ENCODE assay signal across 8 cellular contexts in the genomic region with DNA sequence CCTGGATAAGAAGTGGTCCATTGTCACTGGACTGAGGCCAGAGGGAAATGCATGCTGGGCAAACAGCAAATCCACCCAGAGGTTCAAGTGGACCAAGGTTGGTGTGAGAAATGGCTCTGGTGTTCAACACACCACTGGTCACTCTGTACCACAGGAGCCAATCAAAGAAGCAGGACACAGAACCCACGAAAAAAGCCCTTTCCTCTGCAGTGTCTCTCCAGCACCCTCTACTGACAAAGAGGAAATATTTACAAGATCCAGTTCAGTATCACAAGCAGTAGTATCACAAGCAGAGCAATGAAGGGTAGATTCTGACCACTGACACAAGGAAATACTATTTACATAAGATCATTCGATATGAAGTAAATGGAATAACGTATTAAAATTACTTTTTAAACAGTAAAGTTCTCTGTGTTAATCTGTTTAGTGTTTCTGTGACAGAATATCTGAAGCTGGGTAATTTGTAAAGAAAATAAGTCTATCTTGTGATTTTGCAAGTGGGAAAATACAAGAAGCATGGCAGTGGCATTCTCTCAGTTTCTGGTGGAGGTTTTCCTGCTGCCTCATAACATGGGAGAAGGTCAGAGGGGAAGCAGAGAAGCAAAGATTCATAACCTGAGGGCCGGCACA.
DNase-seq lines count a peak whose midpoint lies in the region; ATAC-seq and TF ChIP-seq lines count a peak whose summit lies in the region.

No MANE protein-coding gene starts in this region.

- peak overlapping the region; percentile 96 for H2AFZ ChIP-seq in OCI-LY7 (ENCODE audit: low read length)

- H3K79me2 ChIP-seq in OCI-LY7 (ENCODE audit: insufficient read depth, low read depth, low read length) = no peaks in the 10 kb centered on the region

- intact Hi-C loops in OCI-LY7 (cut with micrococcal nuclease; ENCODE audit: unreplicated experiment) = loop anchor here (1.0 to 10.0 kb wide), 11 partner anchors 15 to 644 kb away; a partner anchor contains a TSS

- TF ChIP-seq CTCF in GM12801 (IDR thresholded peaks at IDR 0.05; ENCODE audit: extremely low read depth, insufficient read length) (peak; percentile 33), OCI-LY7 (conservative IDR thresholded peaks at IDR 0.05; ENCODE audit: low read length) (peak; percentile 97), omental fat pad (IDR thresholded peaks at IDR 0.05) (no peak)

- H3K36me3 ChIP-seq in OCI-LY7 (ENCODE audit: insufficient read depth, low read length) = no peaks in the 10 kb centered on the region

- H4K20me1 ChIP-seq in OCI-LY7 (ENCODE audit: insufficient read depth, low read length) = no peaks in the 10 kb centered on the region

- H3K4me1 ChIP-seq in OCI-LY7 (ENCODE audit: insufficient read depth, low read length, poor library complexity, severe bottlenecking) = peaks cover 56% of the 10 kb centered on the region

- POLR2A ChIA-PET in OCI-LY7 (lab: Charles Lee) = interaction anchor here (0.6 to 1.2 kb wide), 3 partner anchors 12 to 341 kb away, joined by 3 to 4 read pairs (median 3); no protein-coding TSS in a partner anchor

- BruUV-seq in OCI-LY7 (replicated peaks; lab: Mats Ljungman, UMichigan) = no TSS peak

- peak overlapping the region; percentile 5 for H3K4me3 ChIP-seq in OCI-LY7 (ENCODE audit: low read depth, low read length, poor library complexity, severe bottlenecking)

- DNase-seq in OCI-LY7 (ENCODE audit: low spot score) (peak; percentile 73), hippocampal formation (lab: John Stamatoyannopoulos, UW) (peak; percentile 4 to 32), omental fat pad (ENCODE audit: low spot score) (no peak), cerebellum (ENCODE audit: low spot score) (no peak)
- no peak for DNase-seq in stimulated activated CD4-positive, alpha-beta T cell treated with anti-CD3 and anti-CD28 coated beads, Interleukin-12 subunit alpha, Interleukin-12 subunit beta, amount 100 ng/mL, for 4 hours

- CTCF ChIA-PET in OCI-LY7 (lab: Charles Lee; ENCODE audit: unreplicated experiment) = interaction anchor here (0.7 to 4.0 kb wide), 2 partner anchors 196 kb away, joined by 5 to 34 read pairs; no protein-coding TSS in a partner anchor

- H3K9me3 ChIP-seq in OCI-LY7 (ENCODE audit: low read length) = no peaks in the 10 kb centered on the region; the same call in 1 of the 2 replicates

- H3K4me2 ChIP-seq in OCI-LY7 (ENCODE audit: low read length) = peak overlapping the region; percentile 43

- ATAC-seq in GM19468 (IDR thresholded peaks at IDR 0.05; ENCODE audit: extremely low read depth, unreplicated experiment) = peak; percentile 24
- ATAC-seq in HG03432 (IDR thresholded peaks at IDR 0.05; ENCODE audit: unreplicated experiment) = peak; percentile 47
- no peak for ATAC-seq in omental fat pad (ENCODE audit: low FRiP score)

- H3K9me2 ChIP-seq in OCI-LY7 (ENCODE audit: insufficient read depth, low read length) = no peaks in the 10 kb centered on the region

- peak overlapping the region; percentile 95 for H3K27ac ChIP-seq in OCI-LY7 (ENCODE audit: low read depth, low read length, poor library complexity, severe bottlenecking)

Comparison
In these comparisons a context has a peak if more than half of its experiments do, and no peak if none do; other contexts are left out.
1. CTCF ChIP-seq: peak in GM12801 (single experiment) and OCI-LY7 (single experiment); none in omental fat pad (0 of 3).
2. DNase-seq: peak in OCI-LY7 (single experiment) and hippocampal formation (2 of 2); none in omental fat pad (single experiment), stimulated activated CD4-positive, alpha-beta T cell treated with anti-CD3 and anti-CD28 coated beads, Interleukin-12 subunit alpha, Interleukin-12 subunit beta, amount 100 ng/mL, for 4 hours (single experiment) and cerebellum (single experiment).